Comparison of ENCODE assay signal across 6 cellular contexts in the genomic region with DNA sequence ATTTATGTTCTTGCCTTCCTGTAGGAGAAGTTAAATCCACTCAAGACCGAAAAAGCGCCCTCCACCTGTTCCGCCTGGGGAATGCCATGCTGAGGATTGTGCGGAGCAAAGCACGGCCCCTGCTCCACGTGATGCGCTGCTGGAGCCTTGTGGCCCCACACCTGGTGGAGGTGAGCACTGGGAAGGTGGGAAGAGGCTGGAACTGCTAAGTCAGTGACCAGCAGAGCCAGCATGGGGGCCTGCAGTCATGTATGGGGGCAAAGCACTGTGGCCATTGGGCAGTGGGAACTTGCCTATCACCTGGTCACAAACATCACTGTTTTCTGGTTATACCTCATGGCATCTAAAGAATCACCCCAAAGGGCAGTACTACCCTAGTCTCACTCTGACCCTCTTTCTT.
"Had no signal": no experiment of that assay in that cellular context is flagged by ENCODE, and none has a peak within 500 bp of the region (broad histone marks: within the 10 kb centered on the region; RNA-seq: fewer than 3 reads in every experiment).

No MANE protein-coding gene starts in this region.

- H3K4me1 Mint-ChIP-seq: IgD-negative memory B cell had no signal

- H3K4me3 Mint-ChIP-seq: GM23338, HFFc6, IgD-negative memory B cell had no signal

- H2AFZ ChIP-seq: GM23338 had no signal

- H3K4me2 ChIP-seq: GM23338, KMS-11 had no signal

- H3K36me3 Mint-ChIP-seq: IgD-negative memory B cell had no signal

- H3K9me3 Mint-ChIP-seq: GM23338, HFFc6 had no signal

- H3K9ac ChIP-seq: KMS-11 had no signal

- H3K9me3 ChIP-seq: HAP-1 had no signal

- H3K4me3 ChIP-seq: GM23338, HAP-1 had no signal

- H3K27ac Mint-ChIP-seq: GM23338, HFFc6, IgD-negative memory B cell had no signal

- DNase-seq: HFFc6, KBM-7 had no signal

- H3K27ac ChIP-seq: KMS-11 had no signal

- H3K4me1 ChIP-seq: HAP-1 had no signal
